ENCODE assay signal across 25 cellular contexts in genomic region chr5:175853573-175854230, GRCh38. TPM values are rescaled to one million over a fixed set of nuclear protein-coding genes. Genes with fewer than 3 reads are reported as not detected.
A peak's percentile ranks its signal among the peaks of the same experiment; 100 is the strongest.
DNase-seq lines count a peak whose midpoint lies in the region; ATAC-seq and TF ChIP-seq lines count a peak whose summit lies in the region.
"Had no signal": no experiment of that assay in that cellular context is flagged by ENCODE, and none has a peak within 500 bp of the region (broad histone marks: within the 10 kb centered on the region; RNA-seq: fewer than 3 reads in every experiment).

No MANE protein-coding gene starts in this region.

- H3K27ac ChIP-seq in adrenal gland (no peak overlapping the region), right lobe of liver (peak overlapping the region in 1 of 3 donors; percentile 92)
- H3K27ac ChIP-seq: ascending aorta, esophagus muscularis mucosa had no signal

- H3K9me3 Mint-ChIP-seq in naive thymus-derived CD8-positive, alpha-beta T cell = no peaks in the 10 kb centered on the region
- H3K9me3 Mint-ChIP-seq in activated T-helper 17 cell treated with anti-CD3 and anti-CD28 coated beads, Interleukin-2, amount 50 U/mL, for 72 hours = no peaks in the 10 kb centered on the region
- H3K9me3 Mint-ChIP-seq: activated CD4-positive, alpha-beta memory T cell treated with anti-CD3 and anti-CD28 coated beads, Interleukin-2, amount 10 ng/mL, durations not matched to agents 7 days and 5 days; activated naive CD4-positive, alpha-beta T cell treated with anti-CD3 and anti-CD28 coated beads for 36 hours; T-helper 1 cell treated with Interleukin-12 subunit alpha and Interleukin-12 subunit beta and Interleukin-4 antibody, amounts not matched to agents 30 μg/mL and 1 μg/mL, for 36 hours had no signal

- no peak for TF ChIP-seq CTCF in adrenal gland (IDR thresholded peaks at IDR 0.05)
- no peak for TF ChIP-seq CTCF in right lobe of liver (IDR thresholded peaks at IDR 0.05)

- H3K4me1 Mint-ChIP-seq in naive thymus-derived CD8-positive, alpha-beta T cell = peaks cover 0 to 2% (median 0%) of the 10 kb centered on the region in 4 donors
- H3K4me1 Mint-ChIP-seq in activated T-helper 17 cell treated with anti-CD3 and anti-CD28 coated beads, Interleukin-2, amount 50 U/mL, for 72 hours = no peaks in the 10 kb centered on the region
- H3K4me1 Mint-ChIP-seq: activated CD4-positive, alpha-beta memory T cell treated with anti-CD3 and anti-CD28 coated beads, Interleukin-2, amount 10 ng/mL, durations not matched to agents 7 days and 5 days had no signal

- H3K36me3 ChIP-seq in adrenal gland (replicated peaks in 1 of 2) (no peaks in the 10 kb centered on the region), right lobe of liver (no peaks in the 10 kb centered on the region)
- H3K36me3 ChIP-seq: ascending aorta, esophagus muscularis mucosa, WERI-Rb-1 had no signal

- H3K36me3 Mint-ChIP-seq in naive thymus-derived CD8-positive, alpha-beta T cell = peaks cover 2 to 15% (median 13%) of the 10 kb centered on the region in 3 donors
- peaks cover 2% of the 10 kb centered on the region for H3K36me3 Mint-ChIP-seq in activated T-helper 17 cell treated with anti-CD3 and anti-CD28 coated beads, Interleukin-2, amount 50 U/mL, for 72 hours (ENCODE audit: low read depth)

- no peaks in the 10 kb centered on the region for H3K9me3 ChIP-seq in adrenal gland (replicated peaks in 1 of 3)
- H3K9me3 ChIP-seq in right lobe of liver = no peaks in the 10 kb centered on the region
- H3K9me3 ChIP-seq: ascending aorta, esophagus muscularis mucosa had no signal

- H3K27ac Mint-ChIP-seq in naive thymus-derived CD8-positive, alpha-beta T cell = no peak overlapping the region
- H3K27ac Mint-ChIP-seq in activated T-helper 17 cell treated with anti-CD3 and anti-CD28 coated beads, Interleukin-2, amount 50 U/mL, for 72 hours = no peak overlapping the region
- H3K27ac Mint-ChIP-seq: activated CD4-positive, alpha-beta memory T cell treated with anti-CD3 and anti-CD28 coated beads, Interleukin-2, amount 10 ng/mL, durations not matched to agents 7 days and 5 days; activated naive CD4-positive, alpha-beta T cell treated with anti-CD3 and anti-CD28 coated beads for 36 hours; T-helper 1 cell treated with Interleukin-12 subunit alpha and Interleukin-12 subunit beta and Interleukin-4 antibody, amounts not matched to agents 30 μg/mL and 1 μg/mL, for 36 hours had no signal

- DNase-seq in AML-193 (lab: John Stamatoyannopoulos, UW) = peak; percentile 93 to 95
- DNase-seq in NCI-H460 (ENCODE audit: extremely low read depth, low read depth) = peak; percentile 41
- peak in 4 of 7 donors; percentile 31 to 65 (median 44) for DNase-seq in adrenal gland
- peak; percentile 41 to 79 (median 61) for DNase-seq in right lobe of liver
- no peak for DNase-seq in SHP77 treated with DMSO at 0.1 percent for 48 hours (lab: John Stamatoyannopoulos, UW)
- DNase-seq in naive thymus-derived CD8-positive, alpha-beta T cell = no peak
- DNase-seq: activated CD4-positive, alpha-beta memory T cell treated with anti-CD3 and anti-CD28 coated beads, Interleukin-2, amount 10 ng/mL, durations not matched to agents 7 days and 5 days; activated naive CD4-positive, alpha-beta T cell treated with anti-CD3 and anti-CD28 coated beads for 36 hours; activated T-cell treated with anti-CD3 and anti-CD28 coated beads, Interleukin-2, amount 50 U/mL, for 1 hour; cerebellar nuclear complex; DMS 273 treated with DMSO at 0.1 percent for 48 hours; effector CD4-positive, alpha-beta T cell; NCI-H2081; NCI-H446; small intestine; stimulated activated CD4-positive, alpha-beta T cell treated with anti-CD3 and anti-CD28 coated beads, Interleukin-4, amount 100 ng/mL, for 24 hours; WERI-Rb-1 had no signal

- no peak overlapping the region for H3K4me3 Mint-ChIP-seq in naive thymus-derived CD8-positive, alpha-beta T cell
- no peak overlapping the region for H3K4me3 Mint-ChIP-seq in activated T-helper 17 cell treated with anti-CD3 and anti-CD28 coated beads, Interleukin-2, amount 50 U/mL, for 72 hours
- H3K4me3 Mint-ChIP-seq: activated CD4-positive, alpha-beta memory T cell treated with anti-CD3 and anti-CD28 coated beads, Interleukin-2, amount 10 ng/mL, durations not matched to agents 7 days and 5 days; activated naive CD4-positive, alpha-beta T cell treated with anti-CD3 and anti-CD28 coated beads for 36 hours; T-helper 1 cell treated with Interleukin-12 subunit alpha and Interleukin-12 subunit beta and Interleukin-4 antibody, amounts not matched to agents 30 μg/mL and 1 μg/mL, for 36 hours had no signal

- H3K27me3 Mint-ChIP-seq in naive thymus-derived CD8-positive, alpha-beta T cell = peaks cover 2 to 10% (median 9%) of the 10 kb centered on the region in 5 donors
- no peaks in the 10 kb centered on the region for H3K27me3 Mint-ChIP-seq in activated T-helper 17 cell treated with anti-CD3 and anti-CD28 coated beads, Interleukin-2, amount 50 U/mL, for 72 hours

- POLR2A ChIA-PET in naive thymus-derived CD8-positive, alpha-beta T cell (lab: Charles Lee) = no interaction called here

- H3K4me3 ChIP-seq in adrenal gland (no peak overlapping the region), right lobe of liver (no peak overlapping the region)
- H3K4me3 ChIP-seq: ascending aorta, esophagus muscularis mucosa had no signal

- TF ChIP-seq POLR2A in adrenal gland (IDR thresholded peaks at IDR 0.05) = no peak
- no peak for TF ChIP-seq POLR2A in right lobe of liver (IDR thresholded peaks at IDR 0.05)

- intact Hi-C loops in adrenal gland (cut with DNase I) (no loop called here), right lobe of liver (cut with DNase I) (no loop called here)

- 64 to 76% (median 70%) methylated on average over 8 to 10 of the region's 10 CpGs for WGBS in adrenal gland, 4 donors
- 73% methylated on average over 6 of the region's 10 CpGs for WGBS in right lobe of liver (ENCODE audit: insufficient coverage, low coverage, low lambda C conversion rate, missing lambda C conversion rate)

- peak; percentile 47 to 61 (median 53) for ATAC-seq in right lobe of liver
- ATAC-seq in naive thymus-derived CD8-positive, alpha-beta T cell = no peak
- ATAC-seq in HG02678 (IDR thresholded peaks at IDR 0.05; ENCODE audit: unreplicated experiment) = no peak
- no peak for ATAC-seq in activated T-helper 17 cell treated with anti-CD3 and anti-CD28 coated beads, Interleukin-2, amount 50 U/mL, for 72 hours (replicated peaks)

- H3K4me1 ChIP-seq in adrenal gland (replicated peaks in 1 of 2) = no peaks in the 10 kb centered on the region
- peaks cover 0 to 26% (median 0%) of the 10 kb centered on the region in 4 donors for H3K4me1 ChIP-seq in right lobe of liver
- H3K4me1 ChIP-seq: ascending aorta, esophagus muscularis mucosa had no signal

- H3K27me3 ChIP-seq in adrenal gland (no peaks in the 10 kb centered on the region), right lobe of liver (no peaks in the 10 kb centered on the region)
- H3K27me3 ChIP-seq: ascending aorta had no signal

RNA-seq across cellular contexts. Expression of gene CPLX2, which starts 17.7 kb away (rescaled TPM):
- total RNA-seq in NCI-H460 (2014; rRNA removed; shearing (Covaris generic)) = 6.6 and 7.8 TPM in 2 replicates
- 48.7 and 56.7 TPM in 2 replicates for polyA plus RNA-seq in NCI-H460 (2014; cell fraction: nucleus; rRNA removed)
- total RNA-seq in adrenal gland = 10 to 100 TPM in 3 of 8 donors, 1 to 10 TPM in 1, under 1 TPM in 3, not detected in 1; 0.18 to 31.8 (median 1.4) TPM
- 10 to 100 TPM in 2 of 3 donors, 1 to 10 TPM in 1; 8.7 to 66.9 (median 18.3) TPM for polyA plus RNA-seq in adrenal gland
- total RNA-seq in right lobe of liver = under 1 TPM in 2 of 6 experiments, not detected in 4; 0.18 to 0.56 TPM
- total RNA-seq in naive thymus-derived CD8-positive, alpha-beta T cell = not detected
- not detected for polyA plus RNA-seq in naive thymus-derived CD8-positive, alpha-beta T cell
- total RNA-seq in activated T-helper 17 cell treated with anti-CD3 and anti-CD28 coated beads, Interleukin-2, amount 50 U/mL, for 72 hours = not detected
- total RNA-seq: activated CD4-positive, alpha-beta memory T cell treated with anti-CD3 and anti-CD28 coated beads, Interleukin-2, amount 10 ng/mL, durations not matched to agents 7 days and 5 days; activated naive CD4-positive, alpha-beta T cell treated with anti-CD3 and anti-CD28 coated beads for 36 hours; ascending aorta; H4; liver; M059J had no signal

Comparison
In these comparisons a context has a peak if more than half of its experiments do, and no peak if none do; other contexts are left out.
1. DNase-seq: peak in AML-193 (2 of 2), NCI-H460 (single experiment), adrenal gland (4 of 7) and right lobe of liver (3 of 3); none in SHP77 treated with DMSO at 0.1 percent for 48 hours (single experiment) and naive thymus-derived CD8-positive, alpha-beta T cell (0 of 10).
2. ATAC-seq: peak in right lobe of liver (4 of 4); none in naive thymus-derived CD8-positive, alpha-beta T cell (0 of 2), HG02678 (single experiment) and activated T-helper 17 cell treated with anti-CD3 and anti-CD28 coated beads, Interleukin-2, amount 50 U/mL, for 72 hours (single experiment).